Comparison of ENCODE assay signal across 27 cellular contexts in the genomic region with DNA sequence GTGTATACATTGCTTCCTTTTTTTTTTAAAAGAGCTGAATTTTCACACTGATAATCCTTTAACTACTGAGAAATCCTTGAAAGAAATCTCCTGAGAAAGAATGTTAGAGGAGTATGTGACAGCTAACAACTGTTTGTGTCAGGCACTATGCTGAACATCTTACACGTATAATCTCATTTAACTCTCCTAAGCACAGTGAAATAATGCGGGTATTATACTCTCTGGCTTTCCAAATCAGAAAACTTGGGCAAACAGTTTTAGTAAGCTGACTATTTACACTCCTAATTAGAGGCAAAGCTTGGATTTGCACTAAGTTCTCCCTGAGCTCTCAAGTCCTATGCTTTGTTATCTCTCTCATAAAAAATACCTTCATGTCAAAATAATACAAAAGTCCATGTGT.
"Had no signal": no experiment of that assay in that cellular context is flagged by ENCODE, and none has a peak within 500 bp of the region (broad histone marks: within the 10 kb centered on the region; RNA-seq: fewer than 3 reads in every experiment).

No MANE protein-coding gene starts in this region.

- H3K4me1 ChIP-seq: colonic mucosa, lower lobe of right lung, pancreas, stomach, thyroid gland had no signal

- H3K27me3 Mint-ChIP-seq: dendritic cell treated with granulocyte-macrophage colony-stimulating factor and Interleukin-4, amounts not matched to agents 40 ng/mL and 50 ng/mL, for 4 days had no signal

- H3K27me3 ChIP-seq: colonic mucosa, esophagus muscularis mucosa, neutrophil, pancreas, right atrium auricular region, stomach, thyroid gland had no signal

- H3K4me2 ChIP-seq: smooth muscle cell had no signal

- H3K27ac Mint-ChIP-seq: dendritic cell treated with granulocyte-macrophage colony-stimulating factor and Interleukin-4, amounts not matched to agents 40 ng/mL and 50 ng/mL, for 4 days; natural killer cell had no signal

- H3K9me3 Mint-ChIP-seq: dendritic cell treated with granulocyte-macrophage colony-stimulating factor and Interleukin-4, amounts not matched to agents 40 ng/mL and 50 ng/mL, for 4 days; immature natural killer cell; natural killer cell had no signal

- H3K27ac ChIP-seq: colonic mucosa, esophagus muscularis mucosa, left ventricle myocardium inferior, lower lobe of right lung, neutrophil, pancreas, right atrium auricular region, stomach, thyroid gland had no signal

- DNase-seq: colonic mucosa; effector CD8-positive, alpha-beta T cell; foreskin melanocyte; hypothalamus; immature natural killer cell; islet precursor cell; kidney glomerular epithelial cell; left colon; left ventricle myocardium inferior; lower lobe of right lung; natural killer cell; pancreas; stimulated activated CD4-positive, alpha-beta T cell treated with anti-CD3 and anti-CD28 coated beads, Interleukin-12 subunit alpha, Interleukin-12 subunit beta, amount 100 ng/mL, for 4 hours; stimulated activated CD4-positive, alpha-beta T cell treated with anti-CD3 and anti-CD28 coated beads, Interleukin-1b, Interleukin-23, amount 100 ng/mL, for 48 hours; stimulated activated CD4-positive, alpha-beta T cell treated with anti-CD3 and anti-CD28 coated beads, Interleukin-4, amount 100 ng/mL, for 1 hour; stimulated activated CD8-positive, alpha-beta memory T cell treated with anti-CD3 and anti-CD28 coated beads, Interleukin-4, amount 100 ng/mL, for 48 hours; stimulated activated naive CD4-positive, alpha-beta T cell treated with Interleukin-2 at 50 U/mL for 16 hours; stomach; thyroid gland; trophoblast cell had no signal

- H3K4me3 Mint-ChIP-seq: dendritic cell treated with granulocyte-macrophage colony-stimulating factor and Interleukin-4, amounts not matched to agents 40 ng/mL and 50 ng/mL, for 4 days; immature natural killer cell; natural killer cell had no signal

- ATAC-seq: lower lobe of right lung, natural killer cell, pancreas, sciatic nerve had no signal

- FAIRE-seq: endothelial cell of umbilical vein, pancreas had no signal

- H3K9me3 ChIP-seq: colonic mucosa, esophagus muscularis mucosa, left ventricle myocardium inferior, lower lobe of right lung, neutrophil, pancreas, right atrium auricular region, stomach, thyroid gland had no signal

- H3K4me3 ChIP-seq: colonic mucosa, esophagus muscularis mucosa, left ventricle myocardium inferior, lower lobe of right lung, pancreas, right atrium auricular region, smooth muscle cell, stomach, thyroid gland had no signal
